9 cellular contexts compared by ENCODE assay signal in genomic region chr15:32513378-32513777, GRCh38. TPM values are rescaled to one million over a fixed set of nuclear protein-coding genes. Genes with fewer than 3 reads are reported as not detected.
A peak's percentile ranks its signal among the peaks of the same experiment; 100 is the strongest.
DNase-seq lines count a peak whose midpoint lies in the region; ATAC-seq, FAIRE-seq and TF ChIP-seq lines count a peak whose summit lies in the region.
"Not testable (repeated sequence)": the region's sequence is repeated elsewhere in the genome, so short reads cannot be mapped to it uniquely, and the experiment has no call there.
"Had no signal": no experiment of that assay in that cellular context is flagged by ENCODE, and none has a peak within 500 bp of the region (broad histone marks: within the 10 kb centered on the region; RNA-seq: fewer than 3 reads in every experiment).

No MANE protein-coding gene starts in this region.

- FAIRE-seq in GM18507 (lab: Jason Lieb, UNC): peak; percentile 66
- not testable (repeated sequence) for FAIRE-seq in GM12878 (lab: Jason Lieb, UNC)

- intact Hi-C loops in activated CD8-positive, alpha-beta T cell treated with anti-CD3 and anti-CD28 coated beads for 36 hours (cut with micrococcal nuclease); GM12878 (cut with micrococcal nuclease; ENCODE audit: unreplicated experiment): not testable (repeated sequence)

- not testable (repeated sequence) for H3K4me2 ChIP-seq in GM12878 (ENCODE audit: control insufficient read depth, insufficient read depth)

- not testable (repeated sequence) for H3K79me2 ChIP-seq in GM12878 (ENCODE audit: control insufficient read depth, insufficient read depth, low read length)

- not testable (repeated sequence) for H3K36me3 ChIP-seq in GM12878 (ENCODE audit: control insufficient read depth in 2 of 2, insufficient read depth in 2 of 2, low read length in 1 of 2)

- not testable (repeated sequence) for H3K27ac Mint-ChIP-seq in activated CD8-positive, alpha-beta T cell treated with anti-CD3 and anti-CD28 coated beads for 36 hours; activated naive CD4-positive, alpha-beta T cell treated with anti-CD3 and anti-CD28 coated beads, Interleukin-2, amount 50 U/mL, for 72 hours; activated naive CD8-positive, alpha-beta T cell treated with anti-CD3 and anti-CD28 coated beads, Interleukin-2, amount 10 ng/mL, durations not matched to agents 7 days and 5 days; stimulated activated naive CD8-positive, alpha-beta T cell treated with anti-CD3 and anti-CD28 coated beads, Interleukin-15, amount 100 ng/mL, for 72 hours

- not testable (repeated sequence) for H2AFZ ChIP-seq in GM12878 (ENCODE audit: control insufficient read depth, low read depth, low read length)

- not testable (repeated sequence) for TF ChIP-seq EP300 in GM12878 (IDR thresholded peaks at IDR 0.05; ENCODE audit: borderline replicate concordance in 1 of 2, control insufficient read depth in 1 of 2, low read depth in 2 of 2, low read length in 2 of 2)

- in situ Hi-C loops in GM12878 (cut with MboI): not testable (repeated sequence)

- H3K27me3 ChIP-seq in GM12878 (replicated peaks in 1 of 2; ENCODE audit: control insufficient read depth in 2 of 2, insufficient read depth in 2 of 2, low read length in 1 of 2): not testable (repeated sequence)

- not testable (repeated sequence) for H3K9me3 ChIP-seq in GM12878 (replicated peaks; ENCODE audit: control insufficient read depth, insufficient read depth, low read length)

- not testable (repeated sequence) for TF ChIP-seq CTCF in activated CD8-positive, alpha-beta T cell treated with anti-CD3 and anti-CD28 coated beads for 36 hours (IDR thresholded peaks at IDR 0.05); GM12878 (IDR thresholded peaks at IDR 0.05 in 2 of 3, conservative IDR thresholded peaks at IDR 0.05 in 1 of 3; ENCODE audit: control insufficient read depth in 2 of 3, extremely low read depth in 1 of 3, insufficient read depth in 1 of 3, low read depth in 3 of 3, low read length in 3 of 3)

- RAD21 ChIA-PET in GM12878 (lab: Charles Lee; ENCODE audit: unreplicated experiment): not testable (repeated sequence)

- not testable (repeated sequence) for H3K36me3 Mint-ChIP-seq in activated CD8-positive, alpha-beta T cell treated with anti-CD3 and anti-CD28 coated beads for 36 hours (ENCODE audit: low read depth); activated naive CD4-positive, alpha-beta T cell treated with anti-CD3 and anti-CD28 coated beads, Interleukin-2, amount 50 U/mL, for 72 hours; activated naive CD8-positive, alpha-beta T cell treated with anti-CD3 and anti-CD28 coated beads, Interleukin-2, amount 10 ng/mL, durations not matched to agents 7 days and 5 days

- not testable (repeated sequence) for TF ChIP-seq RAD21 in GM12878 (IDR thresholded peaks at IDR 0.05; ENCODE audit: insufficient read depth, low read depth, low read length)

- not testable (repeated sequence) for DNase-seq in GM18507 (ENCODE audit: extremely low spot score, insufficient read length, low read depth); activated CD8-positive, alpha-beta T cell treated with anti-CD3 and anti-CD28 coated beads for 36 hours; activated naive CD4-positive, alpha-beta T cell treated with anti-CD3 and anti-CD28 coated beads, Interleukin-2, amount 50 U/mL, for 72 hours (ENCODE audit: low spot score in 2 of 2); activated naive CD8-positive, alpha-beta T cell treated with anti-CD3 and anti-CD28 coated beads, Interleukin-2, amount 10 ng/mL, durations not matched to agents 7 days and 5 days; GM12878 (ENCODE audit: low read depth, low spot score); stimulated activated naive CD8-positive, alpha-beta T cell treated with anti-CD3 and anti-CD28 coated beads, Interleukin-15, amount 100 ng/mL, for 72 hours

- not testable (repeated sequence) for H3K27ac ChIP-seq in GM12878 (ENCODE audit: control insufficient read depth, insufficient read depth)

- H4K20me1 ChIP-seq in GM12878 (ENCODE audit: control insufficient read depth, insufficient read depth): not testable (repeated sequence)

- peak; percentile 85 for ATAC-seq in activated CD8-positive, alpha-beta T cell treated with anti-CD3 and anti-CD28 coated beads for 36 hours
- ATAC-seq in activated naive CD4-positive, alpha-beta T cell treated with anti-CD3 and anti-CD28 coated beads, Interleukin-2, amount 50 U/mL, for 72 hours: peak; percentile 76 to 82
- ATAC-seq in activated naive CD8-positive, alpha-beta T cell treated with anti-CD3 and anti-CD28 coated beads, Interleukin-2, amount 10 ng/mL, durations not matched to agents 7 days and 5 days (ENCODE audit: low read depth): peak; percentile 33
- peak; percentile 36; the same call in 2 of the 3 replicates for ATAC-seq in GM12878
- ATAC-seq in stimulated activated naive CD8-positive, alpha-beta T cell treated with anti-CD3 and anti-CD28 coated beads, Interleukin-15, amount 100 ng/mL, for 72 hours: peak; percentile 80

- not testable (repeated sequence) for H3K4me3 ChIP-seq in GM12878

- H3K9me3 Mint-ChIP-seq in activated CD8-positive, alpha-beta T cell treated with anti-CD3 and anti-CD28 coated beads for 36 hours; activated naive CD4-positive, alpha-beta T cell treated with anti-CD3 and anti-CD28 coated beads, Interleukin-2, amount 50 U/mL, for 72 hours; activated naive CD8-positive, alpha-beta T cell treated with anti-CD3 and anti-CD28 coated beads, Interleukin-2, amount 10 ng/mL, durations not matched to agents 7 days and 5 days; stimulated activated naive CD8-positive, alpha-beta T cell treated with anti-CD3 and anti-CD28 coated beads, Interleukin-15, amount 100 ng/mL, for 72 hours: not testable (repeated sequence)

- SMC1A ChIA-PET in GM12878 (lab: Charles Lee; ENCODE audit: uncharacterized antibody, unreplicated experiment): not testable (repeated sequence)

- H3K9ac ChIP-seq in GM12878 (ENCODE audit: control insufficient read depth, insufficient read depth, low read length): not testable (repeated sequence)

- H3K27me3 Mint-ChIP-seq in activated CD8-positive, alpha-beta T cell treated with anti-CD3 and anti-CD28 coated beads for 36 hours; activated naive CD8-positive, alpha-beta T cell treated with anti-CD3 and anti-CD28 coated beads, Interleukin-2, amount 10 ng/mL, durations not matched to agents 7 days and 5 days; stimulated activated naive CD8-positive, alpha-beta T cell treated with anti-CD3 and anti-CD28 coated beads, Interleukin-15, amount 100 ng/mL, for 72 hours: not testable (repeated sequence)

- CTCF ChIA-PET in activated CD8-positive, alpha-beta T cell treated with anti-CD3 and anti-CD28 coated beads for 36 hours (lab: Charles Lee); GM12878 (lab: Yijun Ruan, JAX): not testable (repeated sequence)

- POLR2A ChIA-PET in activated CD8-positive, alpha-beta T cell treated with anti-CD3 and anti-CD28 coated beads for 36 hours (lab: Charles Lee); activated naive CD8-positive, alpha-beta T cell treated with anti-CD3 and anti-CD28 coated beads, Interleukin-2, amount 10 ng/mL, durations not matched to agents 7 days and 5 days (lab: Charles Lee); GM12878 (lab: Charles Lee): not testable (repeated sequence)

- BruUV-seq in GM12878 (replicated peaks; lab: Mats Ljungman, UMichigan): not testable (repeated sequence)

- H3K4me3 Mint-ChIP-seq in activated CD8-positive, alpha-beta T cell treated with anti-CD3 and anti-CD28 coated beads for 36 hours; activated naive CD8-positive, alpha-beta T cell treated with anti-CD3 and anti-CD28 coated beads, Interleukin-2, amount 10 ng/mL, durations not matched to agents 7 days and 5 days; stimulated activated naive CD8-positive, alpha-beta T cell treated with anti-CD3 and anti-CD28 coated beads, Interleukin-15, amount 100 ng/mL, for 72 hours: not testable (repeated sequence)

- not testable (repeated sequence) for H3K4me1 ChIP-seq in GM12878 (ENCODE audit: control insufficient read depth, insufficient read depth, low read length)

- TF ChIP-seq POLR2A in GM12878 (IDR thresholded peaks at IDR 0.05; ENCODE audit: low read depth, low read length): not testable (repeated sequence)

- H3K4me1 Mint-ChIP-seq in activated CD8-positive, alpha-beta T cell treated with anti-CD3 and anti-CD28 coated beads for 36 hours (ENCODE audit: low read depth); activated naive CD8-positive, alpha-beta T cell treated with anti-CD3 and anti-CD28 coated beads, Interleukin-2, amount 10 ng/mL, durations not matched to agents 7 days and 5 days; stimulated activated naive CD8-positive, alpha-beta T cell treated with anti-CD3 and anti-CD28 coated beads, Interleukin-15, amount 100 ng/mL, for 72 hours: not testable (repeated sequence)

RNA-seq across cellular contexts. Expression of gene GOLGA8O, which starts 57.9 kb away (rescaled TPM):
- 1 to 10 TPM; 1.1 to 1.7 TPM for total RNA-seq in activated CD8-positive, alpha-beta T cell treated with anti-CD3 and anti-CD28 coated beads for 36 hours
- total RNA-seq in activated naive CD4-positive, alpha-beta T cell treated with anti-CD3 and anti-CD28 coated beads, Interleukin-2, amount 50 U/mL, for 72 hours: 1 to 10 TPM; 1.5 to 1.6 TPM
- 10 to 100 TPM; 13.9 to 16.6 TPM for total RNA-seq in activated naive CD8-positive, alpha-beta T cell treated with anti-CD3 and anti-CD28 coated beads, Interleukin-2, amount 10 ng/mL, durations not matched to agents 7 days and 5 days
- 0.27 and 0.49 TPM in 2 replicates for total RNA-seq in GM12878 (2013; cell fraction: nucleolus; rRNA removed)
- not detected in 2 replicates for total RNA-seq in GM12878 (2014; rRNA removed)
- total RNA-seq in GM12878 (2014; rRNA removed; fragmentation: Illumina TruSeq; extraction: Trizol): 0.04 TPM in 1 of 2 replicates, not detected in the other
- total RNA-seq in GM12878 (2021): not detected in 2 replicates
- not detected for polyA plus RNA-seq in GM12878 (2011; ENCODE audit: low read depth)
- polyA plus RNA-seq in GM12878 (2011; rRNA removed): 0.05 TPM in 1 of 2 replicates, not detected in the other
- polyA plus RNA-seq in GM12878 (2011; cell fraction: cytosol; rRNA removed): not detected in 2 replicates
- polyA plus RNA-seq in GM12878 (2011; cell fraction: nucleus; rRNA removed): 0.06 and 0.12 TPM in 2 replicates
- polyA plus RNA-seq in GM12878 (2012): not detected in 2 replicates
- 0.07 TPM in 1 of 2 replicates, not detected in the other for polyA plus RNA-seq in GM12878 (2014; fragmentation: Illumina TruSeq; extraction: Trizol)
- polyA plus RNA-seq in GM12878 (2014; fragmentation: Nextera tagmentation; extraction: Ambion mirVana): not detected
- polyA plus RNA-seq in GM12878 (2014; rRNA removed): not detected in 2 replicates
- polyA plus RNA-seq in GM12878 (2016; fragmentation: Nextera tagmentation; extraction: Ambion mirVana): not detected
- polyA minus RNA-seq in GM12878 (2011; rRNA and poly(A)+ RNA removed): not detected in 2 replicates
- polyA minus RNA-seq in GM12878 (2011; cell fraction: cytosol; rRNA and poly(A)+ RNA removed): not detected in 2 replicates
- polyA minus RNA-seq in GM12878 (2011; cell fraction: nucleus; rRNA and poly(A)+ RNA removed): not detected in 2 replicates
- total RNA-seq: A172, Caco-2, Calu3 had no signal

Comparison
In these comparisons a context has a peak if more than half of its experiments do, and no peak if none do; other contexts are left out.
1. ATAC-seq: peak in every context shown above with its lines; median percentile 85 in activated CD8-positive, alpha-beta T cell treated with anti-CD3 and anti-CD28 coated beads for 36 hours; 80 in stimulated activated naive CD8-positive, alpha-beta T cell treated with anti-CD3 and anti-CD28 coated beads, Interleukin-15, amount 100 ng/mL, for 72 hours; 79 in activated naive CD4-positive, alpha-beta T cell treated with anti-CD3 and anti-CD28 coated beads, Interleukin-2, amount 50 U/mL, for 72 hours; 36 in GM12878; 33 in activated naive CD8-positive, alpha-beta T cell treated with anti-CD3 and anti-CD28 coated beads, Interleukin-2, amount 10 ng/mL, durations not matched to agents 7 days and 5 days.
2. RNA of gene GOLGA8O, which starts 57.9 kb away (total RNA-seq): 13.9 to 16.6 TPM in activated naive CD8-positive, alpha-beta T cell treated with anti-CD3 and anti-CD28 coated beads, Interleukin-2, amount 10 ng/mL, durations not matched to agents 7 days and 5 days; 1.1 to 1.7 TPM in activated CD8-positive, alpha-beta T cell treated with anti-CD3 and anti-CD28 coated beads for 36 hours, 1.5 to 1.6 TPM in activated naive CD4-positive, alpha-beta T cell treated with anti-CD3 and anti-CD28 coated beads, Interleukin-2, amount 50 U/mL, for 72 hours and 0.04 to 0.49 TPM in GM12878; every median in the first group is over 4 times any median in the second.